ENCODE assay signal across 8 cellular contexts in the genomic region with DNA sequence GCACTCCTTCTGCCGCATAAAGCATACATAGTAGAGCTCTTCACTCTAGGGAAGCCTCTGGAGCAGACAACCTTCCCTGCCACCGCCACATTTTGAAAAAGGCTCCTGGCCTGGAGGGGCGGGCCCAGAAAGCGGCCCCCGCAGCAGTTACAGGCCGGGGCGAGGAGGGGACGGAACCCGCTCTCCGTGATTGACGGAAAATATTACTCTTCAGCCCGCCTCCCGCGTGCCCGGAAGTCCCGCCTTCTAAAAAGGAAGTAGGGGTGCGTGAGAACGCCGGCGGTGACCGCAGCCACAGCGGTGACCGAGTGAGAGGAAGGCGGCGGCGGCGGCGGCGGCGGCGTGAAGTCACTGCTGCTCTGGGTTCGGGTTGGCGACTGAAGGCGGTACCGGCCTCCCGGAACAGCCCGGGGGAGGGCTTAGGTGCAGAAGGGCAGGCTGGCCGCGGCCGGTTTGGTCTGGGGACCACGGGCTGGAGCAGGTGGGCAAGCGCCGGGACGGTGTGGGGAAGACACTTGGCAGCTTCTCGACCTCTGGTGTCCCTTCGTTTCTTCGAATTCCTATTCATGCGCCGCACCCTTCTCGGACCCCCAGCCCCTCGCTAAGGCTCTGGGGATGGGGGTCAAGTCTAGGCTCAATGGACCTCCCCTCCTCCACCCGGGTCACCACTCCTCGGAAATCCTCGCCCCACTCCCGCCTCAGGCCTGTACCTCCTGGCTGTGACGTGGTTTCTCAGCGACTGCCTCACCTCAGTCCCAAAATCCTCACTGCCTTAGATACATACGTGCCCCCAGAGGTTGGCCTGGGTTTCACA. TPM values are rescaled to one million over a fixed set of nuclear protein-coding genes. Genes with fewer than 3 reads are reported as not detected.
DNase-seq lines count a peak whose midpoint lies in the region; ATAC-seq and TF ChIP-seq lines count a peak whose summit lies in the region.

A gene (plus strand): TSS at position 295 of the 814 bp plus-strand sequence. CDS start 729 bp downstream, outside the sequence.

- H2AFZ ChIP-seq in mammary epithelial cell (ENCODE audit: low read depth, low read length) = peak within 1 kb of the TSS; percentile 65

- H3K79me2 ChIP-seq in mammary epithelial cell (ENCODE audit: insufficient read depth, low read length) = peaks cover 41% of the 10 kb centered on the region

- CTCF ChIA-PET in mammary epithelial cell (lab: Charles Lee; ENCODE audit: low non-redundant PET) = no interaction called here

- no peaks in the 10 kb centered on the region for H3K27me3 ChIP-seq in mammary epithelial cell (ENCODE audit: insufficient read depth, low read length)

- WGBS in mammary epithelial cell (ENCODE audit: low coverage, missing lambda C conversion rate) = 49% methylated on average over 36 of the region's 58 CpGs

- BruUV-seq in mammary epithelial cell (replicated peaks; lab: Mats Ljungman, UMichigan) = TSS peak; percentile 67

- H3K4me2 ChIP-seq in mammary epithelial cell (ENCODE audit: insufficient read depth, low read depth, low read length) = peak within 1 kb of the TSS; percentile 74

- H4K20me1 ChIP-seq in mammary epithelial cell (ENCODE audit: insufficient read depth, low read length) = no peaks in the 10 kb centered on the region

- peaks cover 17% of the 10 kb centered on the region for H3K4me1 ChIP-seq in mammary epithelial cell (ENCODE audit: insufficient read depth, low read length)

- intact Hi-C loops in mammary epithelial cell (cut with micrococcal nuclease) = no loop called here

- H3K4me3 ChIP-seq in WI38 (ENCODE audit: low read depth, low read length) (peak within 1 kb of the TSS; percentile 77), mammary epithelial cell (replicated peaks in 1 of 3; ENCODE audit: insufficient read depth in 1 of 3, low read depth in 2 of 3, low read length in 3 of 3) (peak within 1 kb of the TSS; percentile 75 to 82 (median 76))

- H3K27ac ChIP-seq in mammary epithelial cell (ENCODE audit: insufficient read depth, low read depth, low read length) = peak within 1 kb of the TSS; percentile 93

- H3K36me3 ChIP-seq in mammary epithelial cell (ENCODE audit: insufficient read depth, low read length) = peaks cover 3% of the 10 kb centered on the region

- peak; percentile 90 for ATAC-seq in GM18868 (IDR thresholded peaks at IDR 0.05; ENCODE audit: unreplicated experiment)
- ATAC-seq in HG03103 (IDR thresholded peaks at IDR 0.05; ENCODE audit: low read depth, unreplicated experiment) = peak; percentile 92

- in situ Hi-C loops in mammary epithelial cell (cut with MboI; ENCODE audit: low sequenced_read_pairs in 2 of 2) = loop anchor here in 1 of 2 donors (25.0 kb wide), 1 partner anchor 924 kb away; no protein-coding TSS in a partner anchor

- peak within 1 kb of the TSS; percentile 94 for H3K9ac ChIP-seq in mammary epithelial cell (ENCODE audit: insufficient read depth, low read length)

- H3K9me3 ChIP-seq in mammary epithelial cell (replicated peaks; ENCODE audit: insufficient read depth, low read length) = peaks cover 3% of the 10 kb centered on the region

- DNase-seq in AG08395 (ENCODE audit: low spot score) = peak; percentile 88
- peak; percentile 91 for DNase-seq in NCI-H2227 treated with DMSO at 0.1 percent for 48 hours (lab: John Stamatoyannopoulos, UW)
- DNase-seq in mammary epithelial cell = peak; percentile 80
- peak; percentile 85 for DNase-seq in iPS-NIHi7 (ENCODE audit: extremely low spot score)
- DNase-seq in smooth muscle cell of the brain vasculature (ENCODE audit: low read depth, low spot score) = peak; percentile 39

- TF ChIP-seq CTCF in WI38 (IDR thresholded peaks at IDR 0.05; ENCODE audit: low read depth, low read length) (no peak), mammary epithelial cell (conservative IDR thresholded peaks at IDR 0.05 in 1 of 2, IDR thresholded peaks at IDR 0.05 in 1 of 2; ENCODE audit: extremely low read depth in 1 of 2, insufficient read depth in 1 of 2, low read depth in 1 of 2, low read length in 2 of 2) (no peak)

- dilution Hi-C loops in mammary epithelial cell (cut with HindIII; ENCODE audit: low sequenced_read_pairs) = no loop called here

RNA-seq across cellular contexts. Expression of the gene that starts here (rescaled TPM):
- 10 to 100 TPM; 25.8 to 42.2 TPM for total RNA-seq in mammary epithelial cell
- 29.2 TPM for polyA plus RNA-seq in mammary epithelial cell
- polyA minus RNA-seq in mammary epithelial cell = 17.0 TPM

Comparison
In these comparisons a context has a peak if more than half of its experiments do, and no peak if none do; other contexts are left out.
1. Peak in every context shown above with its lines: DNase-seq, ATAC-seq, H3K4me3 ChIP-seq and H3K27ac ChIP-seq.
2. DNase-seq: peak in every context shown above with its lines; median percentile 91 in NCI-H2227 treated with DMSO at 0.1 percent for 48 hours; 88 in AG08395; 85 in iPS-NIHi7; 80 in mammary epithelial cell; 39 in smooth muscle cell of the brain vasculature.